ENCODE assay signal across 8 cellular contexts in the genomic region with DNA sequence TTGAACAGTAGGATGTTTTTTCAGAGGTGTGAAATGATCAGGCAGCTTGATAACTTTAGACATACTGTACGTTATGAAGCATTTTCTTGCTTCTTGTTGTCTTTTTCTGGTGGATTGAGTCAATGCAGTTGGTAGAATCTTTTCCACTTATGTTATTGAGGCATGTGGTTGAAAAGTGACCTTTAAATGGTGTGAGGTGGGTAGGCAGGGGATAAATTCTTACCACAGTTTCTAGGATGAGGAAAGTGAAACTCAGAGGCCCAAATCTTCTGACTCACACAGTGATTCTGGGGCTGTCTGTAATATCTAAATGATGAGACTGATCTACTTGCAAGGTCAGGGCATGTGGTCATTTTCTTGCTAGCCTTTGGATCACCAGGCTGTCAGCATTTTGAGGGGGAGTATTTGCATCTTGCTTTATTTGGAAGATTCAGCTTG.
DNase-seq lines count a peak whose midpoint lies in the region; ATAC-seq, FAIRE-seq and TF ChIP-seq lines count a peak whose summit lies in the region.
"Not testable (repeated sequence)": the region's sequence is repeated elsewhere in the genome, so short reads cannot be mapped to it uniquely, and the experiment has no call there.

No MANE protein-coding gene starts in this region.

- H3K27ac ChIP-seq in SU-DHL-6 (ENCODE audit: low read depth, low read length) = peak overlapping the region; percentile 62
- not testable (repeated sequence) for H3K27ac ChIP-seq in astrocyte (ENCODE audit: low read depth, low read length)

- H4K20me1 ChIP-seq in SU-DHL-6 (ENCODE audit: low read depth, low read length); astrocyte (ENCODE audit: insufficient read depth, low read length): not testable (repeated sequence)

- not testable (repeated sequence) for H3K27me3 Mint-ChIP-seq in astrocyte (ENCODE audit: low read depth, unreplicated experiment); immature natural killer cell (ENCODE audit: low read depth in 3 of 3); stimulated activated memory B cell treated with anti-CD40 and anti-IgM and Interleukin-4, amounts not matched to agents 10 μg/mL and 1 μg/mL and 100 μg/mL, for 72 hours

- H3K4me1 Mint-ChIP-seq in astrocyte (ENCODE audit: low read depth, unreplicated experiment); immature natural killer cell; stimulated activated memory B cell treated with anti-CD40 and anti-IgM and Interleukin-4, amounts not matched to agents 10 μg/mL and 1 μg/mL and 100 μg/mL, for 72 hours: not testable (repeated sequence)

- not testable (repeated sequence) for H3K9me3 Mint-ChIP-seq in astrocyte (ENCODE audit: unreplicated experiment); immature natural killer cell; stimulated activated memory B cell treated with anti-CD40 and anti-IgM and Interleukin-4, amounts not matched to agents 10 μg/mL and 1 μg/mL and 100 μg/mL, for 72 hours

- not testable (repeated sequence) for H3K4me3 Mint-ChIP-seq in astrocyte (ENCODE audit: unreplicated experiment); stimulated activated memory B cell treated with anti-CD40 and anti-IgM and Interleukin-4, amounts not matched to agents 10 μg/mL and 1 μg/mL and 100 μg/mL, for 72 hours
- H3K4me3 Mint-ChIP-seq in immature natural killer cell = peak overlapping the region in 1 of 5 donors; percentile 32

- ATAC-seq in GM18508 (IDR thresholded peaks at IDR 0.05; ENCODE audit: insufficient read depth, unreplicated experiment) (peak; percentile 56), GM21423 (IDR thresholded peaks at IDR 0.05; ENCODE audit: unreplicated experiment) (peak; percentile 67), HG02885 (IDR thresholded peaks at IDR 0.05; ENCODE audit: poor library complexity, unreplicated experiment) (peak; percentile 78), HG03571 (IDR thresholded peaks at IDR 0.05; ENCODE audit: unreplicated experiment) (peak; percentile 71)
- peak; percentile 89 for ATAC-seq in stimulated activated memory B cell treated with anti-CD40 and anti-IgM and Interleukin-4, amounts not matched to agents 10 μg/mL and 1 μg/mL and 100 μg/mL, for 72 hours

- H3K9me2 ChIP-seq in SU-DHL-6 (replicated peaks; ENCODE audit: insufficient read depth, low read length) = not testable (repeated sequence)

- H3K9me3 ChIP-seq in SU-DHL-6 (ENCODE audit: insufficient read depth, low read length); astrocyte (ENCODE audit: insufficient read depth, low read depth, low read length): not testable (repeated sequence)

- not testable (repeated sequence) for TF ChIP-seq CTCF in SU-DHL-6 (IDR thresholded peaks at IDR 0.05; ENCODE audit: insufficient read depth, low read length, poor library complexity, severe bottlenecking); astrocyte (IDR thresholded peaks at IDR 0.05; ENCODE audit: insufficient read depth, low read depth, low read length)

- peak overlapping the region; percentile 48 for H3K4me2 ChIP-seq in SU-DHL-6 (ENCODE audit: low read depth, low read length, poor library complexity, severe bottlenecking)
- H3K4me2 ChIP-seq in astrocyte (ENCODE audit: low read length) = not testable (repeated sequence)

- H3K4me1 ChIP-seq in astrocyte (ENCODE audit: insufficient read depth, low read length) = not testable (repeated sequence)

- H3K79me2 ChIP-seq in SU-DHL-6 (ENCODE audit: insufficient read depth, low read length); astrocyte (ENCODE audit: insufficient read depth, low read length): not testable (repeated sequence)

- H3K36me3 ChIP-seq in SU-DHL-6 (ENCODE audit: low read length); astrocyte (ENCODE audit: insufficient read depth, low read length): not testable (repeated sequence)

- DNase-seq in astrocyte (ENCODE audit: low read depth) (peak; percentile 73), immature natural killer cell (peak in 2 of 3 donors; percentile 9 to 20)

- H3K27me3 ChIP-seq in SU-DHL-6 (ENCODE audit: low read length); astrocyte (ENCODE audit: insufficient read depth, low read length): not testable (repeated sequence)

- H3K4me3 ChIP-seq in SU-DHL-6 (ENCODE audit: insufficient read depth, low read length, poor library complexity, severe bottlenecking); astrocyte (ENCODE audit: insufficient read depth, low read depth, low read length): not testable (repeated sequence)

- FAIRE-seq in astrocyte (lab: Jason Lieb, UNC) = peak; percentile 45

- not testable (repeated sequence) for H3F3A ChIP-seq in SU-DHL-6 (ENCODE audit: insufficient read depth)

- H3K9ac ChIP-seq in SU-DHL-6 (ENCODE audit: low read length); astrocyte (ENCODE audit: low read length): not testable (repeated sequence)

- H3K27ac Mint-ChIP-seq in astrocyte (ENCODE audit: unreplicated experiment); immature natural killer cell; stimulated activated memory B cell treated with anti-CD40 and anti-IgM and Interleukin-4, amounts not matched to agents 10 μg/mL and 1 μg/mL and 100 μg/mL, for 72 hours: not testable (repeated sequence)

- not testable (repeated sequence) for H2AFZ ChIP-seq in SU-DHL-6 (ENCODE audit: low read depth, low read length, severe bottlenecking); astrocyte (ENCODE audit: low read depth, low read length)

- H3K36me3 Mint-ChIP-seq in astrocyte (ENCODE audit: low read depth, unreplicated experiment); immature natural killer cell; stimulated activated memory B cell treated with anti-CD40 and anti-IgM and Interleukin-4, amounts not matched to agents 10 μg/mL and 1 μg/mL and 100 μg/mL, for 72 hours: not testable (repeated sequence)
